ENCODE assay signal across 19 cellular contexts in genomic region chr5:33808699-33809098, GRCh38.
DNase-seq lines count a peak whose midpoint lies in the region; ATAC-seq and TF ChIP-seq lines count a peak whose summit lies in the region.
"Had no signal": no experiment of that assay in that cellular context is flagged by ENCODE, and none has a peak within 500 bp of the region (broad histone marks: within the 10 kb centered on the region; RNA-seq: fewer than 3 reads in every experiment).

No MANE protein-coding gene starts in this region.

- H3K23ac ChIP-seq in mesenchymal stem cell (ENCODE audit: low read length in 2 of 2), result no peak overlapping the region

- H2BK120ac ChIP-seq in mesenchymal stem cell (ENCODE audit: low read depth, low read length), result no peak overlapping the region

- peaks cover 7% of the 10 kb centered on the region for H3K79me1 ChIP-seq in mesenchymal stem cell (replicated peaks; ENCODE audit: low read length, poor library complexity, severe bottlenecking)

- ATAC-seq in GM21528 (IDR thresholded peaks at IDR 0.05; ENCODE audit: low FRiP score, unreplicated experiment), result no peak
- ATAC-seq in WTC11, result no peak

- no peaks in the 10 kb centered on the region for H4K20me1 ChIP-seq in BLaER1

- no peak overlapping the region for H3K4me3 ChIP-seq in BLaER1
- no peak overlapping the region for H3K4me3 ChIP-seq in mesenchymal stem cell (ENCODE audit: insufficient read depth in 1 of 2, low read depth in 1 of 2, low read length in 2 of 2)

- no peak overlapping the region for H2BK5ac ChIP-seq in mesenchymal stem cell (ENCODE audit: low read depth, low read length, poor library complexity, severe bottlenecking)

- no peak overlapping the region for H4K8ac ChIP-seq in mesenchymal stem cell (ENCODE audit: low read length)

- no peak overlapping the region for H3K4ac ChIP-seq in mesenchymal stem cell (ENCODE audit: low read depth in 1 of 2, low read length in 2 of 2)

- H3K36me3 ChIP-seq in BLaER1 (no peaks in the 10 kb centered on the region), mesenchymal stem cell (ENCODE audit: control insufficient read depth in 1 of 2, insufficient read depth in 2 of 2, low read depth in 1 of 2, low read length in 2 of 2) (no peaks in the 10 kb centered on the region)

- H3K27me3 ChIP-seq in BLaER1, result no peaks in the 10 kb centered on the region
- no peaks in the 10 kb centered on the region for H3K27me3 ChIP-seq in mesenchymal stem cell (ENCODE audit: control insufficient read depth in 1 of 2, insufficient read depth in 1 of 2, low read length in 2 of 2)

- POLR2A ChIA-PET in WTC11 (lab: Charles Lee), result no interaction called here

- H3K9ac ChIP-seq in BLaER1 (no peak overlapping the region), mesenchymal stem cell (ENCODE audit: low read length) (no peak overlapping the region)
- H3K9ac ChIP-seq: SK-N-SH had no signal

- H3K27me3 Mint-ChIP-seq in WTC11 (ENCODE audit: low read depth), result no peaks in the 10 kb centered on the region
- H3K27me3 Mint-ChIP-seq: CD4-positive, CD25-positive, alpha-beta regulatory T cell had no signal

- no peak overlapping the region for H2AK5ac ChIP-seq in mesenchymal stem cell (ENCODE audit: low read length, severe bottlenecking)

- H3K4me3 Mint-ChIP-seq in WTC11, result no peak overlapping the region
- H3K4me3 Mint-ChIP-seq: CD4-positive, CD25-positive, alpha-beta regulatory T cell had no signal

- no peaks in the 10 kb centered on the region for H3K9me3 ChIP-seq in BLaER1
- no peaks in the 10 kb centered on the region for H3K9me3 ChIP-seq in mesenchymal stem cell (ENCODE audit: control insufficient read depth, low read length)
- H3K9me3 ChIP-seq: SK-N-SH had no signal

- no peaks in the 10 kb centered on the region for H3K36me3 Mint-ChIP-seq in WTC11
- H3K36me3 Mint-ChIP-seq: CD4-positive, CD25-positive, alpha-beta regulatory T cell had no signal

- no peak overlapping the region for H2BK15ac ChIP-seq in mesenchymal stem cell (ENCODE audit: low read depth, poor library complexity, severe bottlenecking)

- H2BK12ac ChIP-seq in mesenchymal stem cell (ENCODE audit: low read length in 2 of 2), result no peak overlapping the region

- 1% methylated on average over 2 of the region's 4 CpGs for WGBS in mesenchymal stem cell

- CTCF ChIA-PET in WTC11 (lab: Charles Lee), result no interaction called here

- no peak overlapping the region for H3K27ac ChIP-seq in BLaER1
- no peak overlapping the region for H3K27ac ChIP-seq in mesenchymal stem cell (ENCODE audit: low read length, poor library complexity, severe bottlenecking)
- H3K27ac ChIP-seq: HL-60 had no signal

- no peak for TF ChIP-seq CTCF in WTC11 (IDR thresholded peaks at IDR 0.05)

- no peak overlapping the region for H3K18ac ChIP-seq in mesenchymal stem cell (ENCODE audit: low read depth in 1 of 2, low read length in 2 of 2)

- H3K14ac ChIP-seq in mesenchymal stem cell (ENCODE audit: low read length in 2 of 2), result no peak overlapping the region

- H3K4me2 ChIP-seq in BLaER1 (peak overlapping the region; percentile 17; the same call in 1 of the 2 replicates), mesenchymal stem cell (ENCODE audit: low read length, poor library complexity, severe bottlenecking) (no peak overlapping the region)
- H3K4me2 ChIP-seq: SK-N-SH had no signal

- peak; percentile 41 for DNase-seq in EL
- DNase-seq in RPMI7951 (ENCODE audit: low read depth), result peak; percentile 35
- peak; percentile 83 for DNase-seq in mesenchymal stem cell
- DNase-seq in amniotic stem cell (lab: John Stamatoyannopoulos, UW), result no peak
- DNase-seq in WTC11 (ENCODE audit: low spot score), result no peak
- DNase-seq: CD4-positive, CD25-positive, alpha-beta regulatory T cell; COR-L47; DMS 273 treated with DMSO at 0.1 percent for 48 hours; H7; NCI-H1092 treated with DMSO at 0.1 percent for 48 hours; NCI-H2081; NCI-H510A; NCI-H748 treated with DMSO at 0.1 percent for 48 hours; NK-92 treated with Interleukin-12 subunit alpha and Interleukin-12 subunit beta, amount 100 ng/mL, for 24 hours; SHP77 treated with DMSO at 0.1 percent for 48 hours; SK-N-SH had no signal

- peaks cover 36% of the 10 kb centered on the region for H3K4me1 Mint-ChIP-seq in WTC11
- H3K4me1 Mint-ChIP-seq: CD4-positive, CD25-positive, alpha-beta regulatory T cell had no signal

- H3K4me1 ChIP-seq in BLaER1 (peaks cover 11% of the 10 kb centered on the region), mesenchymal stem cell (ENCODE audit: control insufficient read depth, insufficient read depth, low read depth, low read length) (peaks cover 2% of the 10 kb centered on the region)

- H3K27ac Mint-ChIP-seq in WTC11, result no peak overlapping the region

- no peak overlapping the region for H2AFZ ChIP-seq in mesenchymal stem cell (ENCODE audit: low read depth, low read length)

- 0 out of 2 replicates have a peak, but pooled peaks cover 5% of the 10 kb centered on the region for H3K9me3 Mint-ChIP-seq in WTC11

- H4K91ac ChIP-seq in mesenchymal stem cell (ENCODE audit: low read length), result no peak overlapping the region

TF ChIP-seq in WTC11, 78 proteins besides CTCF, POLR2A, EP300 and RAD21:
- TF ChIP-seq NFE2L1 (CRISPR knock-in tag; IDR thresholded peaks at IDR 0.05) (no peak), GRHL2 (CRISPR knock-in tag; IDR thresholded peaks at IDR 0.05; ENCODE audit: insufficient replicate concordance, severe bottlenecking) (no peak), ZNF423 (CRISPR knock-in tag; IDR thresholded peaks at IDR 0.05) (no peak), RELA (CRISPR knock-in tag; IDR thresholded peaks at IDR 0.05; ENCODE audit: borderline replicate concordance) (no peak), GABPB1 (CRISPR knock-in tag; IDR thresholded peaks at IDR 0.05) (no peak), FOXJ3 (CRISPR knock-in tag; IDR thresholded peaks at IDR 0.05; ENCODE audit: borderline replicate concordance) (no peak), ZNF317 (CRISPR knock-in tag; IDR thresholded peaks at IDR 0.05; ENCODE audit: borderline replicate concordance, low read depth) (no peak), FOXP1 (CRISPR knock-in tag; IDR thresholded peaks at IDR 0.05; ENCODE audit: borderline replicate concordance) (no peak), ERG (CRISPR knock-in tag; IDR thresholded peaks at IDR 0.05) (no peak), ZBTB21 (CRISPR knock-in tag; IDR thresholded peaks at IDR 0.05; ENCODE audit: borderline replicate concordance) (no peak), ATF6 (CRISPR knock-in tag; IDR thresholded peaks at IDR 0.05) (no peak), ATF3 (CRISPR knock-in tag; conservative IDR thresholded peaks at IDR 0.05) (no peak)

Comparison
In these comparisons a context has a peak if more than half of its experiments do, and no peak if none do; other contexts are left out.
1. DNase-seq: peak in EL (single experiment), RPMI7951 (single experiment) and mesenchymal stem cell (single experiment); none in amniotic stem cell (single experiment) and WTC11 (single experiment).